Comparison of ENCODE assay signal across 8 cellular contexts in genomic region chrX:134562002-134562401, GRCh38.
"Had no signal": no experiment of that assay in that cellular context is flagged by ENCODE, and none has a peak within 500 bp of the region (broad histone marks: within the 10 kb centered on the region; RNA-seq: fewer than 3 reads in every experiment).

No MANE protein-coding gene starts in this region.

- DNase-seq: GDM1, GF-D8 had no signal

- FAIRE-seq: G401.6, GM12878, GM12891, GM12892, GM18507, GM19239 had no signal

- H3K4me3 ChIP-seq: GM12878 had no signal

- ATAC-seq: GM12878 had no signal
